ENCODE assay signal across 15 cellular contexts in genomic region chr10:116073025-116073424, GRCh38.
A peak's percentile ranks its signal among the peaks of the same experiment; 100 is the strongest.
DNase-seq lines count a peak whose midpoint lies in the region; ATAC-seq and TF ChIP-seq lines count a peak whose summit lies in the region.
"Had no signal": no experiment of that assay in that cellular context is flagged by ENCODE, and none has a peak within 500 bp of the region (broad histone marks: within the 10 kb centered on the region; RNA-seq: fewer than 3 reads in every experiment).

No MANE protein-coding gene starts in this region.

- POLR2A ChIA-PET in IMR-90 (lab: Charles Lee; ENCODE audit: unreplicated experiment), result no interaction called here

- no peak overlapping the region for H3K4me2 ChIP-seq in IMR-90 (ENCODE audit: low read depth, low read length)

- H3K4me3 ChIP-seq in BE2C (ENCODE audit: low read depth, low read length), result no peak overlapping the region
- no peak overlapping the region for H3K4me3 ChIP-seq in IMR-90 (ENCODE audit: insufficient read depth, low read depth, low read length)
- no peak overlapping the region for H3K4me3 ChIP-seq in heart left ventricle
- no peak overlapping the region for H3K4me3 ChIP-seq in esophagus squamous epithelium

- H2AK5ac ChIP-seq in IMR-90 (ENCODE audit: low read depth, low read length), result no peak overlapping the region

- WGBS in IMR-90 (ENCODE audit: extremely low coverage in 2 of 2, insufficient read length in 1 of 2), 2 experiments, result no CpG with 5 or more reads among the region's 4 CpGs
- WGBS in heart left ventricle, 4 donors, result 66 to 73% (median 69%) methylated on average over 4 of the region's 4 CpGs
- WGBS in esophagus squamous epithelium, 2 donors, result 47 to 60% methylated on average over 4 of the region's 4 CpGs

- dilution Hi-C loops in IMR-90 (cut with HindIII; ENCODE audit: low sequenced_read_pairs, unreplicated experiment), result no loop called here

- TF ChIP-seq POLR2A in IMR-90 (IDR thresholded peaks at IDR 0.05; ENCODE audit: low read depth, low read length), result no peak
- TF ChIP-seq POLR2A in heart left ventricle (IDR thresholded peaks at IDR 0.05), result no peak
- TF ChIP-seq POLR2A in esophagus squamous epithelium (IDR thresholded peaks at IDR 0.05), result no peak

- no peaks in the 10 kb centered on the region for H3K9me3 Mint-ChIP-seq in nephron progenitor cell
- H3K9me3 Mint-ChIP-seq: IgD-negative memory B cell had no signal

- in situ Hi-C loops in IMR-90 (cut with MboI; ENCODE audit: low sequenced_read_pairs), result no loop called here

- no peaks in the 10 kb centered on the region for H3K36me3 Mint-ChIP-seq in nephron progenitor cell (ENCODE audit: low read depth)

- no peak overlapping the region for H3K23ac ChIP-seq in IMR-90 (ENCODE audit: low read depth, low read length)

- peak overlapping the region; percentile 13 for H3K4me3 Mint-ChIP-seq in nephron progenitor cell
- H3K4me3 Mint-ChIP-seq: IgD-negative memory B cell had no signal

- no peak overlapping the region for H2BK20ac ChIP-seq in IMR-90 (ENCODE audit: low read depth, low read length)

- no peak overlapping the region for H4K8ac ChIP-seq in IMR-90 (ENCODE audit: low read depth in 2 of 2, low read length in 2 of 2)

- H3K4ac ChIP-seq in IMR-90 (ENCODE audit: low read depth, low read length), result no peak overlapping the region

- no peak overlapping the region for H2BK15ac ChIP-seq in IMR-90 (ENCODE audit: low read depth, low read length)

- H3K27ac ChIP-seq in IMR-90 (ENCODE audit: insufficient read depth, low read length) (no peak overlapping the region), heart left ventricle (no peak overlapping the region), esophagus squamous epithelium (no peak overlapping the region)
- H3K27ac ChIP-seq: C4-2B had no signal

- intact Hi-C loops in IMR-90 (cut with micrococcal nuclease) (no loop called here), heart left ventricle (cut with DNase I) (no loop called here), esophagus squamous epithelium (cut with DNase I) (no loop called here)

- no peak overlapping the region for H2BK120ac ChIP-seq in IMR-90 (ENCODE audit: low read depth, low read length)

- H4K91ac ChIP-seq in IMR-90 (ENCODE audit: insufficient read depth, low read depth, low read length), result no peak overlapping the region

- no peak overlapping the region for H3K27ac Mint-ChIP-seq in nephron progenitor cell
- H3K27ac Mint-ChIP-seq: IgD-negative memory B cell had no signal

- no peak overlapping the region for H3K18ac ChIP-seq in IMR-90 (ENCODE audit: low read depth, low read length)

- H2AFZ ChIP-seq in IMR-90 (replicated peaks; ENCODE audit: low read length, poor library complexity), result no peak overlapping the region

- H3K4me1 ChIP-seq in BE2C (no peaks in the 10 kb centered on the region), IMR-90 (ENCODE audit: control insufficient read depth, insufficient read depth, low read length) (no peaks in the 10 kb centered on the region), heart left ventricle (no peaks in the 10 kb centered on the region), esophagus squamous epithelium (peaks cover 0 to 19% (median 9%) of the 10 kb centered on the region in 3 donors)

- no peak overlapping the region for H2AK9ac ChIP-seq in IMR-90 (replicated peaks; ENCODE audit: low read depth, low read length, poor library complexity)

- no peak overlapping the region for H3K56ac ChIP-seq in IMR-90 (ENCODE audit: extremely low read depth, insufficient read depth, low read length)

- no peak overlapping the region for H2BK5ac ChIP-seq in IMR-90 (ENCODE audit: low read depth, low read length, poor library complexity, severe bottlenecking)

- TF ChIP-seq RAD21 in IMR-90 (IDR thresholded peaks at IDR 0.05; ENCODE audit: low read length), result no peak

- TF ChIP-seq CTCF in BE2C (IDR thresholded peaks at IDR 0.05; ENCODE audit: low read depth, low read length) (no peak), IMR-90 (conservative IDR thresholded peaks at IDR 0.05; ENCODE audit: low read depth, low read length) (no peak), nephron progenitor cell (IDR thresholded peaks at IDR 0.05) (no peak), heart left ventricle (IDR thresholded peaks at IDR 0.05) (no peak), esophagus squamous epithelium (IDR thresholded peaks at IDR 0.05) (no peak)

- no TSS peak for BruUV-seq in IMR-90 (replicated peaks; lab: Mats Ljungman, UMichigan)

- CTCF ChIA-PET in IMR-90 (lab: Yijun Ruan, JAX), result no interaction called here

- ATAC-seq in IMR-90 (ENCODE audit: low read depth), result 0 out of 2 replicates have a peak, but pooled peaks have one; percentile 40
- ATAC-seq in heart left ventricle, result no peak

- peaks cover 76% of the 10 kb centered on the region for H3K4me1 Mint-ChIP-seq in nephron progenitor cell
- H3K4me1 Mint-ChIP-seq: IgD-negative memory B cell had no signal

- H4K5ac ChIP-seq in IMR-90 (ENCODE audit: low read depth, low read length), result no peak overlapping the region

- peaks cover 5% of the 10 kb centered on the region for H3K27me3 Mint-ChIP-seq in nephron progenitor cell (ENCODE audit: low read depth, poor library complexity)
- H3K27me3 Mint-ChIP-seq: IgD-negative memory B cell had no signal

- no peaks in the 10 kb centered on the region for H3K79me1 ChIP-seq in IMR-90 (ENCODE audit: low read depth in 1 of 2, low read length in 2 of 2)

- H4K20me1 ChIP-seq in IMR-90 (ENCODE audit: insufficient read depth, low read length), result no peaks in the 10 kb centered on the region

- H3K27me3 ChIP-seq in BE2C (no peaks in the 10 kb centered on the region), IMR-90 (ENCODE audit: control insufficient read depth, insufficient read depth, low read length) (no peaks in the 10 kb centered on the region), heart left ventricle (no peaks in the 10 kb centered on the region), esophagus squamous epithelium (no peaks in the 10 kb centered on the region)

- no peak overlapping the region for H3K9ac ChIP-seq in IMR-90 (ENCODE audit: low read depth, low read length)

- no peaks in the 10 kb centered on the region for H3K9me1 ChIP-seq in IMR-90 (ENCODE audit: insufficient read depth, low read length)

- no peaks in the 10 kb centered on the region for H3K9me3 ChIP-seq in BE2C
- no peaks in the 10 kb centered on the region for H3K9me3 ChIP-seq in IMR-90 (ENCODE audit: control insufficient read depth, insufficient read depth, low read length)
- no peaks in the 10 kb centered on the region for H3K9me3 ChIP-seq in heart left ventricle
- H3K9me3 ChIP-seq in esophagus squamous epithelium, result no peaks in the 10 kb centered on the region

- H3K14ac ChIP-seq in IMR-90 (replicated peaks; ENCODE audit: low read depth, low read length), result no peak overlapping the region

- DNase-seq in BE2C (peak; percentile 18), IMR-90 (no peak), NCI-H524 treated with DMSO at 0.1 percent for 48 hours (lab: John Stamatoyannopoulos, UW) (peak; percentile 0), nephron progenitor cell (peak; percentile 27), heart left ventricle (no peak), GDM1 (lab: John Stamatoyannopoulos, UW) (no peak), esophagus squamous epithelium (lab: John Stamatoyannopoulos, UW) (no peak)
- no peak for DNase-seq in activated T-cell treated with anti-CD3 and anti-CD28 coated beads, Interleukin-2, amount 50 U/mL, for 48 hours
- DNase-seq: COR-L47, HCEC 1CT, NCI-H146, NCI-H774, SHP77 had no signal

- H3K36me3 ChIP-seq in BE2C (no peaks in the 10 kb centered on the region), IMR-90 (ENCODE audit: control insufficient read depth, insufficient read depth, low read length) (no peaks in the 10 kb centered on the region), heart left ventricle (no peaks in the 10 kb centered on the region), esophagus squamous epithelium (no peaks in the 10 kb centered on the region)

TF ChIP-seq in IMR-90, 13 proteins besides CTCF, POLR2A, EP300 and RAD21:
- TF ChIP-seq FOS (IDR thresholded peaks at IDR 0.05; ENCODE audit: low read depth, low read length), result no peak
- no peak for TF ChIP-seq CEBPB (IDR thresholded peaks at IDR 0.05; ENCODE audit: low read depth, low read length)
- no peak for TF ChIP-seq MAZ (IDR thresholded peaks at IDR 0.05; ENCODE audit: borderline replicate concordance, low read depth, low read length)
- TF ChIP-seq RCOR1 (IDR thresholded peaks at IDR 0.05; ENCODE audit: insufficient replicate concordance, low read length), result no peak
TF ChIP-seq in IMR-90: peak in this region for 0.

Comparison
In these comparisons a context has a peak if more than half of its experiments do, and no peak if none do; other contexts are left out.
1. DNase-seq: peak in BE2C (single experiment), NCI-H524 treated with DMSO at 0.1 percent for 48 hours (single experiment) and nephron progenitor cell (single experiment); none in IMR-90 (single experiment), heart left ventricle (0 of 5), GDM1 (single experiment), esophagus squamous epithelium (single experiment) and activated T-cell treated with anti-CD3 and anti-CD28 coated beads, Interleukin-2, amount 50 U/mL, for 48 hours (0 of 2).